9 cellular contexts compared by ENCODE assay signal in the genomic region with DNA sequence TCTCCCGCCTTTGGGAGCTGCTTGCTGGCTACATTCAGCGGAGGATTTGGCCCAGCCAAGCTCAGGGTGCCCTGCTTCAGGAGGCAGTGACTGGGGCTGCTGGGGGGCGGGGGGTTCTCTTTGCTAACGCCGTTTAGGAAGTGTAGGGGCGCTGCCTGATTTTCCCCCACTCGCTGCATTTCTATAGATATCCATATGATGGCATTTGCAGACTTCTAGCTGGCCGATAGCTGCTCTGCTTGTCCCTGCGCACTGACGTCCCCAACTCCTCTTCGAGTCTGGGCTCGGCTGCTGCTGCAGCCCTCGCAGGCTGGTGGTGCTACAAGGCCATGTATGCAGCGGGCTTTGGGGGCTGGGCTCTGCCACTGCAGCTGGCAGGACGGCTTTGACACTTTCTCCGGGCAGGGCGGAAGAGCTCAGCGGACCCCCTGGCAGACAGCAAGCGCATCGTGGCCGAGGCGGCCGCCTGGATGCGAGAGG.
DNase-seq lines count a peak whose midpoint lies in the region; ATAC-seq, FAIRE-seq and TF ChIP-seq lines count a peak whose summit lies in the region.
"Had no signal": no experiment of that assay in that cellular context is flagged by ENCODE, and none has a peak within 500 bp of the region (broad histone marks: within the 10 kb centered on the region; RNA-seq: fewer than 3 reads in every experiment).

No MANE protein-coding gene starts in this region.

- no peak for FAIRE-seq in GM19239 (lab: Jason Lieb, UNC)

- no peaks in the 10 kb centered on the region for H3K9me3 Mint-ChIP-seq in activated naive CD8-positive, alpha-beta T cell treated with anti-CD3 and anti-CD28 coated beads, Interleukin-2, amount 50 U/mL, for 24 hours
- H3K9me3 Mint-ChIP-seq in stimulated activated naive CD8-positive, alpha-beta T cell treated with anti-CD3 and anti-CD28 coated beads, Interleukin-15, amount 100 ng/mL, for 72 hours: no peaks in the 10 kb centered on the region

- H3K9me3 ChIP-seq in iPS-15b (ENCODE audit: control insufficient read depth, insufficient read depth, low read length): no peaks in the 10 kb centered on the region
- H3K9me3 ChIP-seq: right lobe of liver had no signal

- POLR2A ChIA-PET in AG04449 (lab: Yijun Ruan, JAX): no interaction called here

- no peaks in the 10 kb centered on the region for H3K36me3 ChIP-seq in iPS-15b (ENCODE audit: control insufficient read depth, insufficient read depth, low read length)
- H3K36me3 ChIP-seq: right lobe of liver had no signal

- peaks cover 65% of the 10 kb centered on the region for H3K27me3 Mint-ChIP-seq in activated naive CD8-positive, alpha-beta T cell treated with anti-CD3 and anti-CD28 coated beads, Interleukin-2, amount 50 U/mL, for 24 hours
- peaks cover 74% of the 10 kb centered on the region for H3K27me3 Mint-ChIP-seq in stimulated activated naive CD8-positive, alpha-beta T cell treated with anti-CD3 and anti-CD28 coated beads, Interleukin-15, amount 100 ng/mL, for 72 hours

- H3K4me3 ChIP-seq in AG04449 (ENCODE audit: low read depth, low read length) (peak overlapping the region; percentile 36), iPS-15b (ENCODE audit: low read depth, low read length) (peak overlapping the region; percentile 74)
- H3K4me3 ChIP-seq: right lobe of liver had no signal

- CTCF ChIA-PET in AG04449 (lab: Yijun Ruan, JAX): interaction anchor here (1.0 to 1.4 kb wide), 2 partner anchors 9 to 11 kb away, joined by 4 to 5 read pairs; no protein-coding TSS in a partner anchor

- ATAC-seq in activated naive CD8-positive, alpha-beta T cell treated with anti-CD3 and anti-CD28 coated beads, Interleukin-2, amount 50 U/mL, for 24 hours: peak; percentile 50
- peak; percentile 46 for ATAC-seq in stimulated activated naive CD8-positive, alpha-beta T cell treated with anti-CD3 and anti-CD28 coated beads, Interleukin-15, amount 100 ng/mL, for 72 hours
- ATAC-seq in HG03097 (IDR thresholded peaks at IDR 0.05; ENCODE audit: low FRiP score, unreplicated experiment): no peak
- ATAC-seq: right lobe of liver had no signal

- peaks cover 40% of the 10 kb centered on the region for H3K4me1 Mint-ChIP-seq in activated naive CD8-positive, alpha-beta T cell treated with anti-CD3 and anti-CD28 coated beads, Interleukin-2, amount 50 U/mL, for 24 hours
- peaks cover 53% of the 10 kb centered on the region for H3K4me1 Mint-ChIP-seq in stimulated activated naive CD8-positive, alpha-beta T cell treated with anti-CD3 and anti-CD28 coated beads, Interleukin-15, amount 100 ng/mL, for 72 hours

- TF ChIP-seq CTCF in AG04449 (IDR thresholded peaks at IDR 0.05; ENCODE audit: insufficient read depth, low read length, missing control alignments) (peak; percentile 34), LNCAP (IDR thresholded peaks at IDR 0.05) (peak; percentile 72)

- DNase-seq in AG04449 (ENCODE audit: low read depth, low spot score) (no peak), GM19239 (ENCODE audit: insufficient read length, low spot score) (no peak)
- DNase-seq in activated naive CD8-positive, alpha-beta T cell treated with anti-CD3 and anti-CD28 coated beads, Interleukin-2, amount 50 U/mL, for 24 hours: no peak
- peak in 1 of 2 donors; percentile 16 for DNase-seq in stimulated activated naive CD8-positive, alpha-beta T cell treated with anti-CD3 and anti-CD28 coated beads, Interleukin-15, amount 100 ng/mL, for 72 hours
- DNase-seq in activated CD4-positive, alpha-beta T cell treated with anti-CD3 and anti-CD28 coated beads for 1 hour: no peak

- H3K4me1 ChIP-seq in iPS-15b (ENCODE audit: control insufficient read depth, insufficient read depth, low read length): peaks cover 9% of the 10 kb centered on the region

- no peak overlapping the region for H3K27ac Mint-ChIP-seq in activated naive CD8-positive, alpha-beta T cell treated with anti-CD3 and anti-CD28 coated beads, Interleukin-2, amount 50 U/mL, for 24 hours
- H3K27ac Mint-ChIP-seq in stimulated activated naive CD8-positive, alpha-beta T cell treated with anti-CD3 and anti-CD28 coated beads, Interleukin-15, amount 100 ng/mL, for 72 hours: no peak overlapping the region

- H3K9ac ChIP-seq in iPS-15b (ENCODE audit: low read depth, low read length): peak overlapping the region; percentile 17

- no peak overlapping the region for H3K4me3 Mint-ChIP-seq in activated naive CD8-positive, alpha-beta T cell treated with anti-CD3 and anti-CD28 coated beads, Interleukin-2, amount 50 U/mL, for 24 hours
- no peak overlapping the region for H3K4me3 Mint-ChIP-seq in stimulated activated naive CD8-positive, alpha-beta T cell treated with anti-CD3 and anti-CD28 coated beads, Interleukin-15, amount 100 ng/mL, for 72 hours

- H3K36me3 Mint-ChIP-seq in activated naive CD8-positive, alpha-beta T cell treated with anti-CD3 and anti-CD28 coated beads, Interleukin-2, amount 50 U/mL, for 24 hours (ENCODE audit: low read depth): peaks cover 1% of the 10 kb centered on the region

- peaks cover 32% of the 10 kb centered on the region for H3K27me3 ChIP-seq in iPS-15b (ENCODE audit: control insufficient read depth, insufficient read depth, low read length)
